In genomic region chr13:98476538-98476966, GRCh38 we compare ENCODE assay signal across 1 cellular context.
TF ChIP-seq lines count a peak whose summit lies in the region.

No MANE protein-coding gene starts in this region.

TF ChIP-seq in K562, 482 proteins besides CTCF, POLR2A, EP300 and RAD21 (continued from another document and continues in another):
- TF ChIP-seq ZBTB40 (IDR thresholded peaks at IDR 0.05): peak; percentile 81
- no peak for TF ChIP-seq ZBTB40 (CRISPR knock-in tag; IDR thresholded peaks at IDR 0.05)
- peak; percentile 4 for TF ChIP-seq MEIS2 (IDR thresholded peaks at IDR 0.05; ENCODE audit: partially characterized antibody)
- no peak for TF ChIP-seq MTF1 (CRISPR knock-in tag; IDR thresholded peaks at IDR 0.05; ENCODE audit: borderline replicate concordance)
- TF ChIP-seq ESRRA (IDR thresholded peaks at IDR 0.05; ENCODE audit: borderline replicate concordance, low read depth): peak; percentile 67; the same call in 1 of the 2 replicates
- no peak for TF ChIP-seq SAFB (IDR thresholded peaks at IDR 0.05; ENCODE audit: borderline replicate concordance, low read depth, low read length)
- TF ChIP-seq ZNF143 (CRISPR knock-in tag; IDR thresholded peaks at IDR 0.05): no peak
- no peak for TF ChIP-seq PPARD (CRISPR knock-in tag; IDR thresholded peaks at IDR 0.05)
- no peak for TF ChIP-seq ZNF253 (CRISPR knock-in tag; conservative IDR thresholded peaks at IDR 0.05)
- no peak; a peak in 1 of 4 replicates for TF ChIP-seq MLLT1 (IDR thresholded peaks at IDR 0.05)
- no peak for TF ChIP-seq ZC3H8 (IDR thresholded peaks at IDR 0.05)
- no peak for TF ChIP-seq PYGO2 (tag; IDR thresholded peaks at IDR 0.05)
- TF ChIP-seq ZNF347 (CRISPR knock-in tag; IDR thresholded peaks at IDR 0.05; ENCODE audit: low read depth): no peak
- no peak for TF ChIP-seq ZNF212 (CRISPR knock-in tag; IDR thresholded peaks at IDR 0.05)
- TF ChIP-seq SNIP1 (IDR thresholded peaks at IDR 0.05; ENCODE audit: low read depth): no peak
- no peak for TF ChIP-seq DDX20 (tag; IDR thresholded peaks at IDR 0.05; ENCODE audit: low read depth)
- no peak for TF ChIP-seq BRD4 (IDR thresholded peaks at IDR 0.05)
- no peak for TF ChIP-seq TAF9B (IDR thresholded peaks at IDR 0.05; ENCODE audit: partially characterized antibody)
- TF ChIP-seq HDGF (IDR thresholded peaks at IDR 0.05): no peak
- peak; percentile 76 for TF ChIP-seq ATF3 (IDR thresholded peaks at IDR 0.05)
- no peak for TF ChIP-seq ATF3 (CRISPR knock-in tag; conservative IDR thresholded peaks at IDR 0.05)
- no peak for TF ChIP-seq BCL6 (CRISPR knock-in tag; IDR thresholded peaks at IDR 0.05)
- TF ChIP-seq E2F8 (IDR thresholded peaks at IDR 0.05; ENCODE audit: low read depth, partially characterized antibody): no peak
- TF ChIP-seq HMGXB4 (CRISPR knock-in tag; IDR thresholded peaks at IDR 0.05): no peak
- TF ChIP-seq EWSR1 (IDR thresholded peaks at IDR 0.05; ENCODE audit: borderline replicate concordance, low read depth, partially characterized antibody): no peak
- no peak for TF ChIP-seq ZNF41 (CRISPR knock-in tag; conservative IDR thresholded peaks at IDR 0.05)
- no peak for TF ChIP-seq IRF1 (CRISPR knock-in tag; IDR thresholded peaks at IDR 0.05; ENCODE audit: borderline replicate concordance)
- TF ChIP-seq ATF2 (CRISPR knock-in tag; IDR thresholded peaks at IDR 0.05): no peak
- TF ChIP-seq MAFF (IDR thresholded peaks at IDR 0.05; ENCODE audit: low read length): no peak
- no peak for TF ChIP-seq ZKSCAN1 (IDR thresholded peaks at IDR 0.05; ENCODE audit: low read depth, low read length)
- TF ChIP-seq ZC3H4 (CRISPR knock-in tag; IDR thresholded peaks at IDR 0.05; ENCODE audit: borderline replicate concordance): no peak
- TF ChIP-seq NR2C2 (CRISPR knock-in tag; IDR thresholded peaks at IDR 0.05): peak; percentile 55; the same call in 1 of the 2 replicates
- TF ChIP-seq NR2C2 (tag; IDR thresholded peaks at IDR 0.05): peak; percentile 84
- TF ChIP-seq CREB3 (tag; conservative IDR thresholded peaks at IDR 0.05; ENCODE audit: low read depth): no peak
- TF ChIP-seq LEF1 (IDR thresholded peaks at IDR 0.05): no peak
- TF ChIP-seq ZNF121 (CRISPR knock-in tag; conservative IDR thresholded peaks at IDR 0.05): no peak
- TF ChIP-seq ZNF764 (CRISPR knock-in tag; IDR thresholded peaks at IDR 0.05; ENCODE audit: low read depth): no peak
- TF ChIP-seq ZBTB7A (IDR thresholded peaks at IDR 0.05; ENCODE audit: borderline replicate concordance, control insufficient read depth, low read depth, low read length): no peak
- no peak for TF ChIP-seq FUS (optimal IDR thresholded peaks at IDR 0.05; ENCODE audit: low read depth, low read length)
- no peak for TF ChIP-seq ZNF766 (CRISPR knock-in tag; conservative IDR thresholded peaks at IDR 0.05)
